ENCODE assay signal across 28 cellular contexts in the genomic region with DNA sequence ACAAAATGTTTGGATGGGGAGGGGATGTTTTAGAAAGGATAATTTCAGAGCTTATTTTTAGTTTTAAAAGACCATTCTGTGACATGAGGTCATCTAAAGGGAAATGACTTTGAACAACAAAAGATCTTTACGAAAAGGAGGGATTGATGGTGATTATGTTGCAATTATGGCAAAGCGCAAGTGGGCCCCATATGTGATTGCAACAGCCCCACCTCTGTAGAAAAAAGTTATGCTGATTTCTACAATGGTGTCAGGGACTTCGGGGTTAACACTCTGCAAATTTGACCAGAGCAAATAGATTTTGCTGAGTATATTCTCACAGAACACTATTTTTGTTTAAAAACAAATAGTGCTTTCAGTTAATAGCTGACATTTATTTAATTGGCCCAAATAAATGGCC.
"Had no signal": no experiment of that assay in that cellular context is flagged by ENCODE, and none has a peak within 500 bp of the region (broad histone marks: within the 10 kb centered on the region; RNA-seq: fewer than 3 reads in every experiment).

No MANE protein-coding gene starts in this region.

- ATAC-seq: activated CD4-positive, CD25-positive, alpha-beta regulatory T cell treated with anti-CD3 and anti-CD28 coated beads, Interleukin-2, amount 50 U/mL, for 24 hours; gastroesophageal sphincter; left cardiac atrium; left ventricle myocardium superior; mucosa of descending colon; natural killer cell treated with Interleukin-12 subunit alpha and Interleukin-12 subunit beta and Interleukin-15 and Interleukin-18, amount 100 ng/mL, for 72 hours had no signal

- H3K4me3 ChIP-seq: ascending aorta, cardiac muscle cell, colonic mucosa, dorsolateral prefrontal cortex, gastroesophageal sphincter, hepatocyte, mucosa of descending colon, right atrium auricular region, testis, transverse colon, uterus had no signal

- DNase-seq: activated CD4-positive, alpha-beta T cell treated with anti-CD3 and anti-CD28 coated beads for 48 hours; activated CD4-positive, alpha-beta T cell treated with anti-CD3 and anti-CD28 coated beads, Interleukin-2, amount 50 U/mL, for 48 hours; activated CD8-positive, alpha-beta memory T cell treated with anti-CD3 and anti-CD28 coated beads for 24 hours; activated gamma-delta T cell; activated naive CD4-positive, alpha-beta T cell treated with anti-CD3 and anti-CD28 coated beads, Interleukin-2, amount 10 ng/mL, durations not matched to agents 7 days and 5 days; activated naive CD8-positive, alpha-beta T cell treated with anti-CD3 and anti-CD28 coated beads, Interleukin-2, amount 10 ng/mL, durations not matched to agents 7 days and 5 days; cerebellar nuclear complex; colonic mucosa; dorsolateral prefrontal cortex; effector memory CD4-positive, alpha-beta T cell; erythroblast; islet precursor cell; left cardiac atrium; left ventricle myocardium superior; mucosa of descending colon; stimulated activated CD4-positive, alpha-beta T cell treated with anti-CD3 and anti-CD28 coated beads, Interleukin-15, amount 100 ng/mL, for 24 hours; stimulated activated naive CD4-positive, alpha-beta T cell treated with Interleukin-2 at 50 U/mL for 16 hours; testis; transverse colon; uterus had no signal

- H3K27ac ChIP-seq: ascending aorta, cardiac muscle cell, colonic mucosa, dorsolateral prefrontal cortex, gastroesophageal sphincter, hepatocyte, right atrium auricular region, testis, transverse colon, uterus had no signal

- H3K36me3 ChIP-seq: ascending aorta, cardiac muscle cell, colonic mucosa, gastroesophageal sphincter, right atrium auricular region, transverse colon, uterus had no signal

- H3K36me3 Mint-ChIP-seq: activated naive CD4-positive, alpha-beta T cell treated with anti-CD3 and anti-CD28 coated beads, Interleukin-2, amount 10 ng/mL, durations not matched to agents 7 days and 5 days; activated naive CD8-positive, alpha-beta T cell treated with anti-CD3 and anti-CD28 coated beads, Interleukin-2, amount 10 ng/mL, durations not matched to agents 7 days and 5 days; brain had no signal

- H3K4me1 Mint-ChIP-seq: activated naive CD4-positive, alpha-beta T cell treated with anti-CD3 and anti-CD28 coated beads, Interleukin-2, amount 10 ng/mL, durations not matched to agents 7 days and 5 days; activated naive CD8-positive, alpha-beta T cell treated with anti-CD3 and anti-CD28 coated beads, Interleukin-2, amount 10 ng/mL, durations not matched to agents 7 days and 5 days had no signal

- H3K9me3 ChIP-seq: ascending aorta, colonic mucosa, testis, uterus had no signal

- H3K27ac Mint-ChIP-seq: activated naive CD4-positive, alpha-beta T cell treated with anti-CD3 and anti-CD28 coated beads, Interleukin-2, amount 10 ng/mL, durations not matched to agents 7 days and 5 days; activated naive CD8-positive, alpha-beta T cell treated with anti-CD3 and anti-CD28 coated beads, Interleukin-2, amount 10 ng/mL, durations not matched to agents 7 days and 5 days; brain; natural killer cell treated with Interleukin-12 subunit alpha and Interleukin-12 subunit beta and Interleukin-15 and Interleukin-18, amount 100 ng/mL, for 72 hours had no signal

- H3K4me3 Mint-ChIP-seq: activated naive CD4-positive, alpha-beta T cell treated with anti-CD3 and anti-CD28 coated beads, Interleukin-2, amount 10 ng/mL, durations not matched to agents 7 days and 5 days; activated naive CD8-positive, alpha-beta T cell treated with anti-CD3 and anti-CD28 coated beads, Interleukin-2, amount 10 ng/mL, durations not matched to agents 7 days and 5 days; brain; natural killer cell treated with Interleukin-12 subunit alpha and Interleukin-12 subunit beta and Interleukin-15 and Interleukin-18, amount 100 ng/mL, for 72 hours had no signal

- H3K27me3 Mint-ChIP-seq: activated naive CD4-positive, alpha-beta T cell treated with anti-CD3 and anti-CD28 coated beads, Interleukin-2, amount 10 ng/mL, durations not matched to agents 7 days and 5 days; activated naive CD8-positive, alpha-beta T cell treated with anti-CD3 and anti-CD28 coated beads, Interleukin-2, amount 10 ng/mL, durations not matched to agents 7 days and 5 days had no signal

- H3K4me1 ChIP-seq: ascending aorta, colonic mucosa, gastroesophageal sphincter, testis, transverse colon, uterus had no signal
